ENCODE assay signal across 29 cellular contexts in genomic region chr7:117741962-117742361, GRCh38.
"Had no signal": no experiment of that assay in that cellular context is flagged by ENCODE, and none has a peak within 500 bp of the region (broad histone marks: within the 10 kb centered on the region; RNA-seq: fewer than 3 reads in every experiment).

No MANE protein-coding gene starts in this region.

- H3K27me3 ChIP-seq: body of pancreas, dorsolateral prefrontal cortex, gastroesophageal sphincter, hepatocyte, neutrophil, right lobe of liver had no signal

- H3K4me3 ChIP-seq: body of pancreas, dorsolateral prefrontal cortex, gastroesophageal sphincter, hepatocyte, left ventricle myocardium inferior, lung, right lobe of liver, thoracic aorta had no signal

- H3K9me3 Mint-ChIP-seq: activated naive CD4-positive, alpha-beta T cell treated with anti-CD3 and anti-CD28 coated beads, Interleukin-2, amount 50 U/mL, for 72 hours; activated T-cell treated with anti-CD3 and anti-CD28 coated beads, Interleukin-2, amount 50 U/mL, for 72 hours; mesothelial cell of epicardium; nephron progenitor cell; WTC11 had no signal

- H3K79me2 ChIP-seq: hepatocyte had no signal

- ATAC-seq: activated CD4-positive, alpha-beta T cell treated with anti-CD3 and anti-CD28 coated beads for 36 hours; activated CD8-positive, alpha-beta T cell treated with anti-CD3 and anti-CD28 coated beads, Interleukin-2, amount 10 ng/mL, durations not matched to agents 7 days and 5 days; activated naive CD4-positive, alpha-beta T cell treated with anti-CD3 and anti-CD28 coated beads, Interleukin-2, amount 50 U/mL, for 72 hours; activated T-cell treated with anti-CD3 and anti-CD28 coated beads, Interleukin-2, amount 50 U/mL, for 72 hours; body of pancreas; gastroesophageal sphincter; right lobe of liver; stimulated activated naive CD8-positive, alpha-beta T cell treated with anti-CD3 and anti-CD28 coated beads, Interleukin-15, Interleukin-2, amounts not matched to agents 100 U/mL and 50 U/mL, for 24 hours; T-helper 17 cell; WTC11 had no signal

- FAIRE-seq: colon, urothelium cell line had no signal

- H3K4me1 Mint-ChIP-seq: activated CD4-positive, alpha-beta T cell treated with anti-CD3 and anti-CD28 coated beads for 36 hours; mesothelial cell of epicardium; naive B cell; nephron progenitor cell; T-helper 17 cell; WTC11 had no signal

- DNase-seq: activated CD4-positive, alpha-beta T cell treated with anti-CD3 and anti-CD28 coated beads for 36 hours; activated CD8-positive, alpha-beta T cell treated with anti-CD3 and anti-CD28 coated beads, Interleukin-2, amount 10 ng/mL, durations not matched to agents 7 days and 5 days; activated naive CD4-positive, alpha-beta T cell; activated T-cell treated with anti-CD3 and anti-CD28 coated beads for 4 hours; activated T-cell treated with anti-CD3 and anti-CD28 coated beads, Interleukin-2, amount 50 U/mL, for 72 hours; anterior cingulate cortex; body of pancreas; dorsolateral prefrontal cortex; effector memory CD4-positive, alpha-beta T cell; islet precursor cell; left ventricle myocardium inferior; naive B cell; nephron progenitor cell; right lobe of liver; stimulated activated CD4-positive, alpha-beta T cell treated with anti-CD3 and anti-CD28 coated beads, Interleukin-12 subunit alpha, Interleukin-12 subunit beta, amount 100 ng/mL, for 4 hours; stimulated activated CD4-positive, alpha-beta T cell treated with anti-CD3 and anti-CD28 coated beads, Interleukin-4, amount 100 ng/mL, for 1 hour; stimulated activated naive CD8-positive, alpha-beta T cell treated with anti-CD3 and anti-CD28 coated beads, Interleukin-15, Interleukin-2, amounts not matched to agents 100 U/mL and 50 U/mL, for 24 hours; T-helper 17 cell; trophoblast cell had no signal

- H3K4me1 ChIP-seq: body of pancreas, gastroesophageal sphincter, left ventricle myocardium inferior, right lobe of liver had no signal

- H3K4me3 Mint-ChIP-seq: activated CD4-positive, alpha-beta T cell treated with anti-CD3 and anti-CD28 coated beads for 36 hours; activated CD8-positive, alpha-beta T cell treated with anti-CD3 and anti-CD28 coated beads, Interleukin-2, amount 10 ng/mL, durations not matched to agents 7 days and 5 days; activated T-cell treated with anti-CD3 and anti-CD28 coated beads, Interleukin-2, amount 50 U/mL, for 72 hours; mesothelial cell of epicardium; naive B cell; nephron progenitor cell; T-helper 17 cell; WTC11 had no signal

- H3K36me3 Mint-ChIP-seq: activated naive CD4-positive, alpha-beta T cell treated with anti-CD3 and anti-CD28 coated beads, Interleukin-2, amount 50 U/mL, for 72 hours; naive B cell had no signal

- H3K36me3 ChIP-seq: left ventricle myocardium inferior, neutrophil, right lobe of liver had no signal

- H3K27ac Mint-ChIP-seq: activated CD4-positive, alpha-beta T cell treated with anti-CD3 and anti-CD28 coated beads for 36 hours; activated CD8-positive, alpha-beta T cell treated with anti-CD3 and anti-CD28 coated beads, Interleukin-2, amount 10 ng/mL, durations not matched to agents 7 days and 5 days; activated naive CD4-positive, alpha-beta T cell treated with anti-CD3 and anti-CD28 coated beads, Interleukin-2, amount 50 U/mL, for 72 hours; activated T-cell treated with anti-CD3 and anti-CD28 coated beads, Interleukin-2, amount 50 U/mL, for 72 hours; mesothelial cell of epicardium; naive B cell; nephron progenitor cell; T-helper 17 cell; WTC11 had no signal

- H3K27ac ChIP-seq: body of pancreas, gastroesophageal sphincter, hepatocyte, left ventricle myocardium inferior, neutrophil, right lobe of liver, thoracic aorta had no signal

- H3K9me3 ChIP-seq: body of pancreas, gastroesophageal sphincter, left ventricle myocardium inferior, neutrophil, right lobe of liver, thoracic aorta had no signal

- H3K4me2 ChIP-seq: hepatocyte had no signal

- H2AFZ ChIP-seq: hepatocyte had no signal
